23 cellular contexts compared by ENCODE assay signal in the genomic region with DNA sequence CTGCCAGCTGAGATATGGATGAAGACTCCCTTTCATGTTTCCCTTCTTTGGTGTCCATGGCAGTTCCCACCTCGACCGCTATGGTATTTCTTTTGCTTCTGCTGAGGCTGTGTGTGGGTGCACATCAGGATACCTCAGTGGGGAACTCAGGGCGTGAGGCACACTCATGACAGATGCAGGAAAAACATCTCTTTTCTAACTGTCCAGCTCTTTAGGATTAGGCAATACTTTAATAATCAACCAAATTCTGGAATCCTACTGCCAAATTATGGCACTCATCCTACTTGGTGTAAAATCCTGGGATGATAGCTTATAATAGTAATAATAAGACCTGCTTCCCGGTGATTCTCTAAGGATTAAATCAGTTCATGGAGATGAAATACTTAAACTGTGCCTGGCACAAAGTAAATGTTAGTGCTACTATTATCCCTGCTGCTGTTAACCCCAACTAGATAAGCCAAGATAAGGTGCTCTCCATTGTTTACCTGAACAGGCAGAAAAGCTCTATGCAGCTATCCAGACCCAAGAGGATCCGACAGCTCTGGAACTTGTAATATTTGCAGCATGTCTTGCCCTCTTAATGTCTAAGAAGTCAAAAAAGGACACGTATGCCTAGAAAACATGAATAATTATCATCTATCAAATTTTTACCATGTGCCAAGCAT.
DNase-seq lines count a peak whose midpoint lies in the region; ATAC-seq, FAIRE-seq and TF ChIP-seq lines count a peak whose summit lies in the region.
"Had no signal": no experiment of that assay in that cellular context is flagged by ENCODE, and none has a peak within 500 bp of the region (broad histone marks: within the 10 kb centered on the region; RNA-seq: fewer than 3 reads in every experiment).

No MANE protein-coding gene starts in this region.

- H3K4me3 ChIP-seq in right lobe of liver (no peak overlapping the region), HepG2 (replicated peaks in 1 of 3; ENCODE audit: insufficient read depth in 1 of 3, low read depth in 2 of 3, low read length in 3 of 3) (no peak overlapping the region), gastroesophageal sphincter (no peak overlapping the region), mesendoderm (ENCODE audit: low read length) (no peak overlapping the region), psoas muscle (no peak overlapping the region)
- H3K4me3 ChIP-seq: BLaER1, GM23248 had no signal

- 67% methylated on average over 6 of the region's 6 CpGs for WGBS in right lobe of liver (ENCODE audit: insufficient coverage, low coverage, low lambda C conversion rate, missing lambda C conversion rate)
- 81% methylated on average over 6 of the region's 6 CpGs for WGBS in HepG2 (ENCODE audit: low lambda C conversion rate)
- WGBS in gastroesophageal sphincter (ENCODE audit: low coverage in 1 of 2), 2 donors, result 80 to 100% methylated on average over 2 to 6 of the region's 6 CpGs
- WGBS in mesendoderm (ENCODE audit: extremely low coverage, insufficient coverage, low lambda C conversion rate), result no CpG with 5 or more reads among the region's 6 CpGs
- 82 to 89% (median 84%) methylated on average over 6 of the region's 6 CpGs for WGBS in psoas muscle, 3 donors

- H3K9ac ChIP-seq in HepG2 (ENCODE audit: insufficient read depth, low read depth, low read length) (no peak overlapping the region), mesendoderm (ENCODE audit: low read length) (no peak overlapping the region)
- H3K9ac ChIP-seq: BLaER1, GM23248 had no signal

- H3K23ac ChIP-seq in mesendoderm (ENCODE audit: low read length), result no peak overlapping the region

- H3K18ac ChIP-seq in mesendoderm (ENCODE audit: low read length), result no peak overlapping the region

- no peak overlapping the region for H2BK15ac ChIP-seq in mesendoderm (replicated peaks; ENCODE audit: low read depth)

- H3K36me3 ChIP-seq in right lobe of liver (no peaks in the 10 kb centered on the region), HepG2 (replicated peaks in 1 of 2; ENCODE audit: control insufficient read depth in 1 of 2, insufficient read depth in 2 of 2, low read length in 2 of 2) (no peaks in the 10 kb centered on the region), gastroesophageal sphincter (no peaks in the 10 kb centered on the region), mesendoderm (ENCODE audit: control insufficient read depth, insufficient read depth, low read length) (no peaks in the 10 kb centered on the region), psoas muscle (ENCODE audit: insufficient read depth in 1 of 2, low read depth in 1 of 2) (no peaks in the 10 kb centered on the region)
- H3K36me3 ChIP-seq: BLaER1 had no signal

- BruUV-seq in HepG2 (replicated peaks; lab: Mats Ljungman, UMichigan), result no TSS peak

- H3K4me1 ChIP-seq in right lobe of liver, result no peaks in the 10 kb centered on the region
- peaks cover 8% of the 10 kb centered on the region; the same call in 1 of the 2 replicates for H3K4me1 ChIP-seq in HepG2 (ENCODE audit: insufficient read depth, low read length)
- no peaks in the 10 kb centered on the region for H3K4me1 ChIP-seq in gastroesophageal sphincter
- H3K4me1 ChIP-seq in mesendoderm (ENCODE audit: control insufficient read depth, low read depth, low read length), result peaks cover 4% of the 10 kb centered on the region
- H3K4me1 ChIP-seq in psoas muscle, result no peaks in the 10 kb centered on the region
- H3K4me1 ChIP-seq: BLaER1 had no signal

- TF ChIP-seq POLR2A in right lobe of liver (IDR thresholded peaks at IDR 0.05) (no peak), HepG2 (IDR thresholded peaks at IDR 0.05; ENCODE audit: insufficient read depth in 1 of 2, low read depth in 2 of 2, low read length in 2 of 2) (no peak), gastroesophageal sphincter (IDR thresholded peaks at IDR 0.05) (no peak), GM12891 (IDR thresholded peaks at IDR 0.05; ENCODE audit: low read depth, low read length) (no peak)

- no peak overlapping the region for H2AK5ac ChIP-seq in mesendoderm (ENCODE audit: low read length)

- no peak overlapping the region for H4K5ac ChIP-seq in mesendoderm (ENCODE audit: low read length)

- ATAC-seq in right lobe of liver (peak; percentile 53 to 86 (median 64)), HepG2 (no peak), gastroesophageal sphincter (peak; percentile 23), psoas muscle (no peak)
- ATAC-seq: CD8-positive, alpha-beta T cell had no signal

- H2BK5ac ChIP-seq in mesendoderm (ENCODE audit: low read length), result no peak overlapping the region

- TF ChIP-seq EP300 in HepG2 (IDR thresholded peaks at IDR 0.05; ENCODE audit: low read depth in 2 of 2, low read length in 2 of 2) (no peak), HepG2 (CRISPR knock-in tag; IDR thresholded peaks at IDR 0.05; ENCODE audit: borderline replicate concordance) (no peak), gastroesophageal sphincter (IDR thresholded peaks at IDR 0.05) (no peak)

- no peak for TF ChIP-seq RAD21 in HepG2 (CRISPR knock-in tag; IDR thresholded peaks at IDR 0.05)

- H3K9me3 ChIP-seq in right lobe of liver, result no peaks in the 10 kb centered on the region
- no peaks in the 10 kb centered on the region for H3K9me3 ChIP-seq in HepG2 (ENCODE audit: low read length)
- H3K9me3 ChIP-seq in gastroesophageal sphincter, result no peaks in the 10 kb centered on the region
- H3K9me3 ChIP-seq in psoas muscle, result no peaks in the 10 kb centered on the region
- H3K9me3 ChIP-seq: BLaER1, Caco-2 had no signal

- in situ Hi-C loops in HepG2 (cut with HindIII; ENCODE audit: extremely low pct_ligation_motif_present, low pct_unique_long_range_greater_than_20kb), result no loop called here

- H3K79me2 ChIP-seq in HepG2 (ENCODE audit: insufficient read depth, low read length) (no peaks in the 10 kb centered on the region), mesendoderm (ENCODE audit: control insufficient read depth, insufficient read depth, low read length) (no peaks in the 10 kb centered on the region)

- H3K27me3 ChIP-seq in right lobe of liver, result no peaks in the 10 kb centered on the region
- no peaks in the 10 kb centered on the region for H3K27me3 ChIP-seq in HepG2 (ENCODE audit: control insufficient read depth in 1 of 2, insufficient read depth in 2 of 2, low read length in 2 of 2)
- no peaks in the 10 kb centered on the region for H3K27me3 ChIP-seq in gastroesophageal sphincter
- no peaks in the 10 kb centered on the region for H3K27me3 ChIP-seq in mesendoderm (ENCODE audit: insufficient read depth, low read length, poor library complexity)
- H3K27me3 ChIP-seq in psoas muscle (ENCODE audit: insufficient read depth in 3 of 3, low read length in 2 of 3), result no peaks in the 10 kb centered on the region
- H3K27me3 ChIP-seq: BLaER1 had no signal

- POLR2A ChIA-PET in HepG2 (lab: Yijun Ruan, JAX), result interaction anchor here (0.8 kb wide), 1 partner anchor 33 kb away, joined by 3 read pairs; no protein-coding TSS in a partner anchor

- intact Hi-C loops in right lobe of liver (cut with DNase I), result no loop called here
- intact Hi-C loops in HepG2 (cut with micrococcal nuclease; ENCODE audit: unreplicated experiment), result no loop called here
- intact Hi-C loops in psoas muscle (cut with DNase I), result no loop called here

- CTCF ChIA-PET in HepG2 (lab: Yijun Ruan, JAX; ENCODE audit: low intra/inter-chr PET ratio, low total read pairs), result no interaction called here

- DNase-seq in right lobe of liver, result no peak
- DNase-seq in HepG2 (ENCODE audit: low spot score), result no peak
- DNase-seq in mesendoderm, result peak; percentile 41
- no peak for DNase-seq in caudate nucleus (lab: John Stamatoyannopoulos, UW)
- no peak for DNase-seq in psoas muscle
- no peak for DNase-seq in GM12891 (ENCODE audit: insufficient read length, low spot score)
- DNase-seq in SHP77 treated with DMSO at 0.1 percent for 48 hours (lab: John Stamatoyannopoulos, UW), result no peak
- DNase-seq: Caco-2; CD4-positive, CD25-positive, alpha-beta regulatory T cell; CD8-positive, alpha-beta T cell; DMS153; DND-41; GM23248; H7; HCEC 1CT had no signal

- H4K8ac ChIP-seq in mesendoderm (ENCODE audit: low read depth, low read length), result no peak overlapping the region

- H3K79me1 ChIP-seq in mesendoderm (ENCODE audit: low read length), result no peaks in the 10 kb centered on the region

- H3K27ac ChIP-seq in right lobe of liver (no peak overlapping the region), HepG2 (ENCODE audit: extremely low read length, insufficient read depth, low read length) (no peak overlapping the region), gastroesophageal sphincter (no peak overlapping the region), mesendoderm (ENCODE audit: low read depth, low read length) (no peak overlapping the region), caudate nucleus (ENCODE audit: low read depth, low read length) (no peak overlapping the region), psoas muscle (no peak overlapping the region)
- H3K27ac ChIP-seq: 22Rv1, BLaER1, C4-2B, GM23248 had no signal

- H2AFZ ChIP-seq in HepG2 (ENCODE audit: low read length), result no peak overlapping the region
- H2AFZ ChIP-seq: GM23248 had no signal

- no peaks in the 10 kb centered on the region for H4K20me1 ChIP-seq in HepG2 (ENCODE audit: insufficient read depth, low read length)
- H4K20me1 ChIP-seq: BLaER1 had no signal

- no peak for FAIRE-seq in HepG2 (lab: Jason Lieb, UNC)
- FAIRE-seq in GM12891 (lab: Jason Lieb, UNC), result no peak
- FAIRE-seq: A204.1, G401.6, GM19239, H1 had no signal

- H3K4me2 ChIP-seq in HepG2 (ENCODE audit: low read depth, low read length), result no peak overlapping the region
- no peak overlapping the region for H3K4me2 ChIP-seq in mesendoderm (ENCODE audit: low read length)
- H3K4me2 ChIP-seq: BLaER1 had no signal

- H3K56ac ChIP-seq in mesendoderm (ENCODE audit: low read length), result no peak overlapping the region

- H3K4ac ChIP-seq in mesendoderm (ENCODE audit: low read depth, low read length), result no peak overlapping the region

- no peak overlapping the region for H2BK120ac ChIP-seq in mesendoderm (ENCODE audit: low read depth, low read length)

- TF ChIP-seq CTCF in right lobe of liver (IDR thresholded peaks at IDR 0.05), result no peak
- no peak for TF ChIP-seq CTCF in HepG2 (CRISPR knock-in tag; IDR thresholded peaks at IDR 0.05)
- TF ChIP-seq CTCF in gastroesophageal sphincter (IDR thresholded peaks at IDR 0.05), result no peak
- TF ChIP-seq CTCF in psoas muscle (IDR thresholded peaks at IDR 0.05), result no peak

TF ChIP-seq in HepG2, 621 proteins besides CTCF, POLR2A, EP300 and RAD21 (continues in another document):
- TF ChIP-seq ZNF577 (CRISPR knock-in tag; IDR thresholded peaks at IDR 0.05; ENCODE audit: borderline replicate concordance, low read depth), result no peak

TF ChIP-seq in GM12891, 5 proteins besides CTCF, POLR2A, EP300 and RAD21:
- TF ChIP-seq POU2F2 (IDR thresholded peaks at IDR 0.05; ENCODE audit: low read depth, low read length) (no peak), PAX5 (IDR thresholded peaks at IDR 0.05; ENCODE audit: insufficient read depth, low read length, severe bottlenecking) (no peak), TAF1 (IDR thresholded peaks at IDR 0.05; ENCODE audit: low read depth, low read length) (no peak), SPI1 (IDR thresholded peaks at IDR 0.05; ENCODE audit: low read depth, low read length) (no peak), POLR2AphosphoS5 (IDR thresholded peaks at IDR 0.05; ENCODE audit: low read depth, low read length) (no peak)

Comparison
In these comparisons a context has a peak if more than half of its experiments do, and no peak if none do; other contexts are left out.
1. ATAC-seq: peak in right lobe of liver (4 of 4) and gastroesophageal sphincter (single experiment); none in HepG2 (single experiment) and psoas muscle (0 of 4).